ENCODE assay signal across 1 cellular context in genomic region chr19:35247526-35248309, GRCh38.
TF ChIP-seq lines count a peak whose summit lies in the region.

No MANE protein-coding gene starts in this region.

TF ChIP-seq in liver, 16 proteins besides CTCF, POLR2A, EP300 and RAD21 (continued from another document):
- TF ChIP-seq REST (IDR thresholded peaks at IDR 0.05), result peak; percentile 13
- TF ChIP-seq RXRA (IDR thresholded peaks at IDR 0.05), result peak; percentile 20 to 42
